1 cellular context compared by ENCODE assay signal in genomic region chr7:137164251-137164650, GRCh38.
TF ChIP-seq lines count a peak whose summit lies in the region.

No MANE protein-coding gene starts in this region.

TF ChIP-seq in IMR-90, 13 proteins besides CTCF, POLR2A, EP300 and RAD21 (continued from another document):
- TF ChIP-seq BHLHE40 (IDR thresholded peaks at IDR 0.05; ENCODE audit: low read depth, low read length) (no peak), RFX5 (IDR thresholded peaks at IDR 0.05; ENCODE audit: low read depth, low read length) (no peak), ELK1 (IDR thresholded peaks at IDR 0.05; ENCODE audit: borderline replicate concordance, low read depth, low read length) (no peak), FOS (IDR thresholded peaks at IDR 0.05; ENCODE audit: low read depth, low read length) (no peak), MAZ (IDR thresholded peaks at IDR 0.05; ENCODE audit: borderline replicate concordance, low read depth, low read length) (no peak), CEBPB (IDR thresholded peaks at IDR 0.05; ENCODE audit: low read depth, low read length) (no peak), SMC3 (IDR thresholded peaks at IDR 0.05; ENCODE audit: low read depth, low read length) (no peak), USF2 (IDR thresholded peaks at IDR 0.05; ENCODE audit: low read depth, low read length) (no peak), MXI1 (IDR thresholded peaks at IDR 0.05; ENCODE audit: borderline replicate concordance, low read depth, low read length) (no peak), CHD1 (IDR thresholded peaks at IDR 0.05; ENCODE audit: low read depth, low read length) (no peak)
